ENCODE assay signal across 16 cellular contexts in genomic region chr11:6565325-6565724, GRCh38. TPM values are rescaled to one million over a fixed set of nuclear protein-coding genes. Genes with fewer than 3 reads are reported as not detected.
A peak's percentile ranks its signal among the peaks of the same experiment; 100 is the strongest.
DNase-seq lines count a peak whose midpoint lies in the region; TF ChIP-seq lines count a peak whose summit lies in the region.
"Had no signal": no experiment of that assay in that cellular context is flagged by ENCODE, and none has a peak within 500 bp of the region (broad histone marks: within the 10 kb centered on the region; RNA-seq: fewer than 3 reads in every experiment).

No MANE protein-coding gene starts in this region.

- H3K79me2 ChIP-seq in H9 (ENCODE audit: insufficient read depth, low read length): no peaks in the 10 kb centered on the region

- H3K27me3 ChIP-seq in H9 (ENCODE audit: insufficient read depth, low read length) (no peaks in the 10 kb centered on the region), iPS-20b (ENCODE audit: insufficient read depth, low read length) (no peaks in the 10 kb centered on the region)
- H3K27me3 ChIP-seq: BLaER1 had no signal

- H3K18ac ChIP-seq in H9 (ENCODE audit: insufficient read length, low read depth, low read length): no peak overlapping the region

- H3K27ac ChIP-seq in H9 (ENCODE audit: insufficient read length, low read depth, low read length): no peak overlapping the region
- H3K27ac ChIP-seq in iPS-20b (ENCODE audit: low read length): no peak overlapping the region
- H3K27ac ChIP-seq: BLaER1, HL-60 had no signal

- peaks cover 15% of the 10 kb centered on the region for H3K36me3 Mint-ChIP-seq in activated CD4-positive, alpha-beta T cell treated with anti-CD3 and anti-CD28 coated beads, Interleukin-2, amount 10 ng/mL, durations not matched to agents 24 days and 14 days (ENCODE audit: low read depth)
- H3K36me3 Mint-ChIP-seq in activated CD4-positive, alpha-beta T cell treated with anti-CD3 and anti-CD28 coated beads, Interleukin-2, amount 10 ng/mL, durations not matched to agents 7 days and 5 days (ENCODE audit: low read depth): peaks cover 3% of the 10 kb centered on the region
- no peaks in the 10 kb centered on the region; a peak in 2 of 7 replicates for H3K36me3 Mint-ChIP-seq in H9 (ENCODE audit: insufficient read depth in 1 of 3, low read depth in 3 of 3)
- H3K36me3 Mint-ChIP-seq in activated CD4-positive, alpha-beta memory T cell treated with anti-CD3 and anti-CD28 coated beads for 36 hours: peaks cover 2% of the 10 kb centered on the region

- no peak overlapping the region for H4K5ac ChIP-seq in H9 (ENCODE audit: insufficient read length, low read depth, low read length)

- no CpG with 5 or more reads among the region's 2 CpGs for WGBS in H9 (ENCODE audit: extremely low coverage, insufficient read length, low lambda C conversion rate)

- H3K9ac ChIP-seq in H9 (ENCODE audit: extremely low read depth, insufficient read length, low read length): no peak overlapping the region
- H3K9ac ChIP-seq in iPS-20b (ENCODE audit: low read depth, low read length): peak overlapping the region; percentile 10; the same call in 1 of the 2 replicates
- H3K9ac ChIP-seq: BLaER1 had no signal

- H3K9me3 ChIP-seq in H9 (ENCODE audit: control insufficient read depth, low read depth, low read length) (no peaks in the 10 kb centered on the region), iPS-20b (ENCODE audit: insufficient read depth, low read depth, low read length) (no peaks in the 10 kb centered on the region)
- H3K9me3 ChIP-seq: BLaER1 had no signal

- no peak overlapping the region for H2AFZ ChIP-seq in H9 (ENCODE audit: low read length)
- H2AFZ ChIP-seq: GM23338 had no signal

- no peak overlapping the region for H3K4me2 ChIP-seq in H9 (ENCODE audit: insufficient read depth, insufficient read length, low read length)
- H3K4me2 ChIP-seq: BLaER1 had no signal

- H3K56ac ChIP-seq in H9 (ENCODE audit: insufficient read length, low read depth, low read length): no peak overlapping the region

- H3K36me3 ChIP-seq in iPS-20b (ENCODE audit: insufficient read depth, low read depth, low read length): no peaks in the 10 kb centered on the region

- H3T11ph ChIP-seq in H9 (ENCODE audit: low read length): no peak overlapping the region

- no peak for DNase-seq in activated CD4-positive, alpha-beta T cell treated with anti-CD3 and anti-CD28 coated beads, Interleukin-2, amount 10 ng/mL, durations not matched to agents 24 days and 14 days
- no peak for DNase-seq in activated CD4-positive, alpha-beta T cell treated with anti-CD3 and anti-CD28 coated beads, Interleukin-2, amount 10 ng/mL, durations not matched to agents 7 days and 5 days
- no peak for DNase-seq in H9
- DNase-seq in NCI-H146 treated with DMSO at 0.1 percent for 48 hours (lab: John Stamatoyannopoulos, UW; ENCODE audit: unreplicated experiment): no peak
- DNase-seq in T-helper 9 cell: no peak
- DNase-seq in activated CD4-positive, alpha-beta memory T cell treated with anti-CD3 and anti-CD28 coated beads for 36 hours: no peak
- DNase-seq: 8988T, AML-193, DMS79, HCEC 1CT, KBM-7 had no signal

- no peaks in the 10 kb centered on the region for H3K9me3 Mint-ChIP-seq in activated CD4-positive, alpha-beta T cell treated with anti-CD3 and anti-CD28 coated beads, Interleukin-2, amount 10 ng/mL, durations not matched to agents 24 days and 14 days
- H3K9me3 Mint-ChIP-seq in activated CD4-positive, alpha-beta T cell treated with anti-CD3 and anti-CD28 coated beads, Interleukin-2, amount 10 ng/mL, durations not matched to agents 7 days and 5 days: no peaks in the 10 kb centered on the region
- no peaks in the 10 kb centered on the region; a peak in 1 of 5 replicates for H3K9me3 Mint-ChIP-seq in H9
- no peaks in the 10 kb centered on the region for H3K9me3 Mint-ChIP-seq in activated CD4-positive, alpha-beta memory T cell treated with anti-CD3 and anti-CD28 coated beads for 36 hours
- H3K9me3 Mint-ChIP-seq: GM23338 had no signal

- H3K4me1 Mint-ChIP-seq in activated CD4-positive, alpha-beta T cell treated with anti-CD3 and anti-CD28 coated beads, Interleukin-2, amount 10 ng/mL, durations not matched to agents 24 days and 14 days: peaks cover 8% of the 10 kb centered on the region
- H3K4me1 Mint-ChIP-seq in activated CD4-positive, alpha-beta T cell treated with anti-CD3 and anti-CD28 coated beads, Interleukin-2, amount 10 ng/mL, durations not matched to agents 7 days and 5 days: peaks cover 1% of the 10 kb centered on the region
- peaks cover 29 to 39% of the 10 kb centered on the region in 2 experiments for H3K4me1 Mint-ChIP-seq in H9
- no peaks in the 10 kb centered on the region for H3K4me1 Mint-ChIP-seq in activated CD4-positive, alpha-beta memory T cell treated with anti-CD3 and anti-CD28 coated beads for 36 hours (ENCODE audit: low read depth)

- H2BK5ac ChIP-seq in H9 (ENCODE audit: insufficient read length, low read length): no peak overlapping the region

- no peaks in the 10 kb centered on the region for H3K79me1 ChIP-seq in H9 (ENCODE audit: insufficient read depth, low read depth, low read length, poor library complexity, severe bottlenecking)

- no peak overlapping the region for H4K91ac ChIP-seq in H9 (ENCODE audit: insufficient read length, low read depth, low read length)

- H3K4me1 ChIP-seq in H9 (ENCODE audit: insufficient read depth, low read length) (peaks cover 6% of the 10 kb centered on the region; the same call in 1 of the 2 replicates), iPS-20b (ENCODE audit: insufficient read depth, low read length) (peaks cover 2% of the 10 kb centered on the region; the same call in 1 of the 2 replicates)
- H3K4me1 ChIP-seq: BLaER1 had no signal

- intact Hi-C loops in activated CD4-positive, alpha-beta T cell treated with anti-CD3 and anti-CD28 coated beads, Interleukin-2, amount 10 ng/mL, durations not matched to agents 24 days and 14 days (cut with micrococcal nuclease): no loop called here
- intact Hi-C loops in activated CD4-positive, alpha-beta memory T cell treated with anti-CD3 and anti-CD28 coated beads for 36 hours (cut with micrococcal nuclease): no loop called here

- no peaks in the 10 kb centered on the region for H3K27me3 Mint-ChIP-seq in activated CD4-positive, alpha-beta T cell treated with anti-CD3 and anti-CD28 coated beads, Interleukin-2, amount 10 ng/mL, durations not matched to agents 24 days and 14 days
- no peaks in the 10 kb centered on the region for H3K27me3 Mint-ChIP-seq in activated CD4-positive, alpha-beta T cell treated with anti-CD3 and anti-CD28 coated beads, Interleukin-2, amount 10 ng/mL, durations not matched to agents 7 days and 5 days
- no peaks in the 10 kb centered on the region for H3K27me3 Mint-ChIP-seq in H9 (ENCODE audit: low read depth)
- H3K27me3 Mint-ChIP-seq in activated CD4-positive, alpha-beta memory T cell treated with anti-CD3 and anti-CD28 coated beads for 36 hours: no peaks in the 10 kb centered on the region

- H2BK12ac ChIP-seq in H9 (ENCODE audit: insufficient read length, low read depth, low read length): no peak overlapping the region

- H3K27ac Mint-ChIP-seq in activated CD4-positive, alpha-beta T cell treated with anti-CD3 and anti-CD28 coated beads, Interleukin-2, amount 10 ng/mL, durations not matched to agents 24 days and 14 days: peak overlapping the region; percentile 2
- no peak overlapping the region for H3K27ac Mint-ChIP-seq in activated CD4-positive, alpha-beta T cell treated with anti-CD3 and anti-CD28 coated beads, Interleukin-2, amount 10 ng/mL, durations not matched to agents 7 days and 5 days
- peak overlapping the region in 2 of 3 experiments; percentile 5 to 18; a peak in 3 of 7 replicates for H3K27ac Mint-ChIP-seq in H9
- no peak overlapping the region for H3K27ac Mint-ChIP-seq in activated CD4-positive, alpha-beta memory T cell treated with anti-CD3 and anti-CD28 coated beads for 36 hours
- H3K27ac Mint-ChIP-seq: GM23338 had no signal

- H3K23ac ChIP-seq in H9 (ENCODE audit: insufficient read length, low read depth, low read length): no peak overlapping the region

- no peaks in the 10 kb centered on the region for H4K20me1 ChIP-seq in H9 (ENCODE audit: control insufficient read depth, insufficient read depth, insufficient read length)
- H4K20me1 ChIP-seq: BLaER1 had no signal

- no peaks in the 10 kb centered on the region for H3K23me2 ChIP-seq in H9 (ENCODE audit: insufficient read length, low read depth, low read length, poor library complexity, severe bottlenecking)

- no peak overlapping the region for H2AK5ac ChIP-seq in H9 (ENCODE audit: insufficient read length, low read length)

- no peak overlapping the region for H4K8ac ChIP-seq in H9 (replicated peaks; ENCODE audit: insufficient read length, low read depth, low read length)

- H3K4ac ChIP-seq in H9 (ENCODE audit: low read depth, low read length): no peak overlapping the region

- POLR2A ChIA-PET in activated CD4-positive, alpha-beta T cell treated with anti-CD3 and anti-CD28 coated beads, Interleukin-2, amount 10 ng/mL, durations not matched to agents 7 days and 5 days (lab: Charles Lee): interaction anchor here (0.7 kb wide), 1 partner anchor 104 kb away, joined by 3 read pairs; no protein-coding TSS in a partner anchor
- POLR2A ChIA-PET in activated CD4-positive, alpha-beta memory T cell treated with anti-CD3 and anti-CD28 coated beads for 36 hours (lab: Charles Lee): no interaction called here

- H3K4me3 ChIP-seq in iPS-20b (ENCODE audit: low read length): no peak overlapping the region
- H3K4me3 ChIP-seq: BLaER1, GM12878, GM23338 had no signal

- no peak overlapping the region for H2BK15ac ChIP-seq in H9 (ENCODE audit: low read depth, low read length)

- H2BK120ac ChIP-seq in H9 (ENCODE audit: low read depth, low read length, poor library complexity, severe bottlenecking): no peak overlapping the region

- H3K14ac ChIP-seq in H9 (ENCODE audit: insufficient read depth, low read length): no peak overlapping the region

- no peak overlapping the region for H3K4me3 Mint-ChIP-seq in activated CD4-positive, alpha-beta T cell treated with anti-CD3 and anti-CD28 coated beads, Interleukin-2, amount 10 ng/mL, durations not matched to agents 24 days and 14 days
- H3K4me3 Mint-ChIP-seq in activated CD4-positive, alpha-beta T cell treated with anti-CD3 and anti-CD28 coated beads, Interleukin-2, amount 10 ng/mL, durations not matched to agents 7 days and 5 days: no peak overlapping the region
- no peak overlapping the region for H3K4me3 Mint-ChIP-seq in H9
- no peak overlapping the region for H3K4me3 Mint-ChIP-seq in activated CD4-positive, alpha-beta memory T cell treated with anti-CD3 and anti-CD28 coated beads for 36 hours
- H3K4me3 Mint-ChIP-seq: GM23338 had no signal

- no peak overlapping the region for H2BK20ac ChIP-seq in H9 (ENCODE audit: low read depth, low read length, poor library complexity, severe bottlenecking)

- CTCF ChIA-PET in activated CD4-positive, alpha-beta T cell treated with anti-CD3 and anti-CD28 coated beads, Interleukin-2, amount 10 ng/mL, durations not matched to agents 7 days and 5 days (lab: Charles Lee): no interaction called here
- CTCF ChIA-PET in activated CD4-positive, alpha-beta memory T cell treated with anti-CD3 and anti-CD28 coated beads for 36 hours (lab: Charles Lee): no interaction called here

- TF ChIP-seq CTCF in H9 (conservative IDR thresholded peaks at IDR 0.05): no peak

RNA-seq across cellular contexts. Expression of gene RRP8, which starts 38.1 kb away (rescaled TPM):
- total RNA-seq in activated CD4-positive, alpha-beta T cell treated with anti-CD3 and anti-CD28 coated beads, Interleukin-2, amount 10 ng/mL, durations not matched to agents 24 days and 14 days: 41.5 and 43.8 TPM in 2 replicates
- 10 to 100 TPM; 23.0 to 27.1 TPM for total RNA-seq in activated CD4-positive, alpha-beta T cell treated with anti-CD3 and anti-CD28 coated beads, Interleukin-2, amount 10 ng/mL, durations not matched to agents 7 days and 5 days
- 14.2 and 16.0 TPM in 2 replicates for total RNA-seq in H9 (2021)
- total RNA-seq in activated CD4-positive, alpha-beta memory T cell treated with anti-CD3 and anti-CD28 coated beads for 36 hours: 10 to 100 TPM; 34.9 to 37.5 TPM

RNA-seq across cellular contexts. Expression of gene ILK, which starts 38.2 kb away (rescaled TPM):
- 89.6 and 92.4 TPM in 2 replicates for total RNA-seq in activated CD4-positive, alpha-beta T cell treated with anti-CD3 and anti-CD28 coated beads, Interleukin-2, amount 10 ng/mL, durations not matched to agents 24 days and 14 days
- total RNA-seq in activated CD4-positive, alpha-beta T cell treated with anti-CD3 and anti-CD28 coated beads, Interleukin-2, amount 10 ng/mL, durations not matched to agents 7 days and 5 days: 100 to 1,000 TPM; 155 to 163 TPM
- 96.2 and 100 TPM in 2 replicates for total RNA-seq in H9 (2021)
- total RNA-seq in activated CD4-positive, alpha-beta memory T cell treated with anti-CD3 and anti-CD28 coated beads for 36 hours: 10 to 100 TPM; 89.2 to 95.8 TPM

RNA-seq across cellular contexts. Expression of gene TAF10, which starts 46.7 kb away (rescaled TPM):
- 140 and 141 TPM in 2 replicates for total RNA-seq in activated CD4-positive, alpha-beta T cell treated with anti-CD3 and anti-CD28 coated beads, Interleukin-2, amount 10 ng/mL, durations not matched to agents 24 days and 14 days
- total RNA-seq in activated CD4-positive, alpha-beta T cell treated with anti-CD3 and anti-CD28 coated beads, Interleukin-2, amount 10 ng/mL, durations not matched to agents 7 days and 5 days: 100 to 1,000 TPM; 138 to 156 TPM
- total RNA-seq in H9 (2021): 198 and 207 TPM in 2 replicates
- 100 to 1,000 TPM; 158 to 165 TPM for total RNA-seq in activated CD4-positive, alpha-beta memory T cell treated with anti-CD3 and anti-CD28 coated beads for 36 hours

RNA-seq across cellular contexts. Expression of gene TPP1, which starts 53.9 kb away (rescaled TPM):
- 32.2 and 35.2 TPM in 2 replicates for total RNA-seq in activated CD4-positive, alpha-beta T cell treated with anti-CD3 and anti-CD28 coated beads, Interleukin-2, amount 10 ng/mL, durations not matched to agents 24 days and 14 days
- total RNA-seq in activated CD4-positive, alpha-beta T cell treated with anti-CD3 and anti-CD28 coated beads, Interleukin-2, amount 10 ng/mL, durations not matched to agents 7 days and 5 days: 100 to 1,000 TPM in 1 of 2 experiments, 10 to 100 TPM in 1; 90.1 to 105 TPM
- total RNA-seq in H9 (2021): 37.2 and 37.5 TPM in 2 replicates
- 10 to 100 TPM; 53.2 to 56.6 TPM for total RNA-seq in activated CD4-positive, alpha-beta memory T cell treated with anti-CD3 and anti-CD28 coated beads for 36 hours

Comparison
In these comparisons a context has a peak if more than half of its experiments do, and no peak if none do; other contexts are left out.
1. H3K27ac Mint-ChIP-seq: peak in activated CD4-positive, alpha-beta T cell treated with anti-CD3 and anti-CD28 coated beads, Interleukin-2, amount 10 ng/mL, durations not matched to agents 24 days and 14 days (single experiment) and H9 (2 of 3); none in activated CD4-positive, alpha-beta T cell treated with anti-CD3 and anti-CD28 coated beads, Interleukin-2, amount 10 ng/mL, durations not matched to agents 7 days and 5 days (single experiment) and activated CD4-positive, alpha-beta memory T cell treated with anti-CD3 and anti-CD28 coated beads for 36 hours (single experiment).